8 cellular contexts compared by ENCODE assay signal in genomic region chr1:225777058-225777582, GRCh38. TPM values are rescaled to one million over a fixed set of nuclear protein-coding genes. Genes with fewer than 3 reads are reported as not detected.
DNase-seq lines count a peak whose midpoint lies in the region; ATAC-seq and TF ChIP-seq lines count a peak whose summit lies in the region.

No MANE protein-coding gene starts in this region.

- peak overlapping the region; percentile 84 for H3K4me3 ChIP-seq in BLaER1
- peak overlapping the region; percentile 89 for H3K4me3 ChIP-seq in epithelial cell of esophagus (ENCODE audit: low read length)
- peak overlapping the region; percentile 80 for H3K4me3 ChIP-seq in osteoblast (ENCODE audit: insufficient read depth, low read length)

- peaks cover 43% of the 10 kb centered on the region for H3K79me2 ChIP-seq in osteoblast (ENCODE audit: insufficient read depth, low read length)

- peak overlapping the region; percentile 70 for H3K27ac ChIP-seq in BLaER1
- H3K27ac ChIP-seq in osteoblast (ENCODE audit: low read depth, low read length), result no peak overlapping the region

- DNase-seq in NCI-H146 (lab: John Stamatoyannopoulos, UW) (peak; percentile 68), epithelial cell of esophagus (ENCODE audit: low read depth) (no peak), osteoblast (ENCODE audit: insufficient read length, low spot score, missing footprints) (no peak), DMS53 treated with DMSO at 0.1 percent for 48 hours (lab: John Stamatoyannopoulos, UW; ENCODE audit: unreplicated experiment) (no peak), chondrocyte (ENCODE audit: low spot score) (no peak), ureter (ENCODE audit: low spot score) (no peak)

- H3K9ac ChIP-seq in BLaER1, result peak overlapping the region; percentile 99

- peaks cover 31% of the 10 kb centered on the region for H4K20me1 ChIP-seq in BLaER1
- H4K20me1 ChIP-seq in osteoblast (ENCODE audit: insufficient read depth, low read length), result peaks cover 14% of the 10 kb centered on the region

- no peaks in the 10 kb centered on the region for H3K27me3 Mint-ChIP-seq in chondrocyte (ENCODE audit: low read depth)

- ATAC-seq in GM21367 (IDR thresholded peaks at IDR 0.05; ENCODE audit: unreplicated experiment), result peak; percentile 13

- peak overlapping the region; percentile 94 for H2AFZ ChIP-seq in osteoblast (ENCODE audit: low read length)

- H3K27ac Mint-ChIP-seq in chondrocyte (ENCODE audit: unreplicated experiment), result no peak overlapping the region

- H3K36me3 ChIP-seq in BLaER1, result peaks cover 28% of the 10 kb centered on the region
- no peaks in the 10 kb centered on the region for H3K36me3 ChIP-seq in osteoblast (ENCODE audit: insufficient read depth, low read length)

- H3K36me3 Mint-ChIP-seq in chondrocyte (ENCODE audit: low read depth), result no peaks in the 10 kb centered on the region

- H3K9me3 ChIP-seq in BLaER1, result peaks cover 5% of the 10 kb centered on the region
- no peaks in the 10 kb centered on the region for H3K9me3 ChIP-seq in osteoblast (ENCODE audit: low read depth, low read length)

- H3K4me2 ChIP-seq in BLaER1, result peak overlapping the region; percentile 87
- H3K4me2 ChIP-seq in osteoblast (ENCODE audit: insufficient read depth, low read length), result peak overlapping the region; percentile 85

- no peaks in the 10 kb centered on the region for H3K27me3 ChIP-seq in BLaER1
- H3K27me3 ChIP-seq in osteoblast (ENCODE audit: insufficient read depth, low read length), result no peaks in the 10 kb centered on the region

- peaks cover 61% of the 10 kb centered on the region for H3K4me1 ChIP-seq in BLaER1
- H3K4me1 ChIP-seq in osteoblast (ENCODE audit: insufficient read depth, low read length), result peaks cover 32% of the 10 kb centered on the region

- H3K4me1 Mint-ChIP-seq in chondrocyte (ENCODE audit: low read depth), result peaks cover 59% of the 10 kb centered on the region

- H3K4me3 Mint-ChIP-seq in chondrocyte (ENCODE audit: unreplicated experiment), result no peak overlapping the region

- TF ChIP-seq CTCF in epithelial cell of esophagus (IDR thresholded peaks at IDR 0.05; ENCODE audit: insufficient read depth, low read depth, low read length, missing control alignments), result no peak
- TF ChIP-seq CTCF in osteoblast (IDR thresholded peaks at IDR 0.05; ENCODE audit: extremely low read depth, low read depth, low read length), result no peak
- no peak for TF ChIP-seq CTCF in chondrocyte (IDR thresholded peaks at IDR 0.05)

- H3K9me3 Mint-ChIP-seq in chondrocyte (ENCODE audit: low read depth), result no peaks in the 10 kb centered on the region

RNA-seq across cellular contexts. Expression of gene SRP9, which starts 0.5 kb away (rescaled TPM):
- total RNA-seq in osteoblast (174 and 178 TPM in 2 replicates), chondrocyte (190 to 207 TPM (median 200 TPM) in 3 replicates), ureter (249 TPM)

RNA-seq across cellular contexts. Expression of gene EPHX1, which starts 32.8 kb away (rescaled TPM):
- 67.0 and 77.2 TPM in 2 replicates for total RNA-seq in osteoblast
- 61.8 to 69.1 TPM (median 67.0 TPM) in 3 replicates for total RNA-seq in chondrocyte
- total RNA-seq in ureter, result 116 TPM
